Comparison of ENCODE assay signal across 18 cellular contexts in the genomic region with DNA sequence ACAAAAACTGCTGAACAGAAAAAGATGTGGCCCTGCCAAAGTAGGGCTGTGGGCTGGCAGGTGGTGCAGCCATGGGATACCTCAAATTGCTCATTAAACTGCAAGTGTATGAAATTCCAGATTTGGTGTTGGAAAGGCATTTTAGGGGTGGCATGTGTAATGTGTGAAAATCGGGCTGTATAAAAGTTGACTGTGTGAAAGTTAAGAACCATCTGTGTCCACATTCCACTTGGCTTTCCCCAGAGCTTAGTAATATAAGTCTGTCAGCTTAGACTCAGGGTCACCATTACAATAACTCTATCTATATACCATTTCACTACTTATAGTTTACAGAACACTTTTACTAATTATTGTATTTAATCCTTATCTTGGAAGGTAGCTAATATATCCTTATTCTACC. TPM values are rescaled to one million over a fixed set of nuclear protein-coding genes. Genes with fewer than 3 reads are reported as not detected.
DNase-seq lines count a peak whose midpoint lies in the region; ATAC-seq and TF ChIP-seq lines count a peak whose summit lies in the region.
"Had no signal": no experiment of that assay in that cellular context is flagged by ENCODE, and none has a peak within 500 bp of the region (broad histone marks: within the 10 kb centered on the region; RNA-seq: fewer than 3 reads in every experiment).

No MANE protein-coding gene starts in this region.

- TF ChIP-seq POLR2A in gastrocnemius medialis (IDR thresholded peaks at IDR 0.05) = no peak

- ATAC-seq in RWPE2 (ENCODE audit: low read depth) (peak; percentile 45; the same call in 2 of the 3 replicates), gastrocnemius medialis (no peak), GM21723 (IDR thresholded peaks at IDR 0.05; ENCODE audit: unreplicated experiment) (no peak)
- ATAC-seq: right lobe of liver; stimulated activated naive CD8-positive, alpha-beta T cell treated with anti-CD3 and anti-CD28 coated beads, Interleukin-15, Interleukin-2, amounts not matched to agents 100 U/mL and 50 U/mL, for 24 hours; upper lobe of right lung had no signal

- intact Hi-C loops in gastrocnemius medialis (cut with DNase I; ENCODE audit: low total_unique reads) = no loop called here

- DNase-seq in EL = peak; percentile 22
- no peak for DNase-seq in RWPE2 (ENCODE audit: low spot score)
- DNase-seq in fibroblast of the aortic adventitia (ENCODE audit: low read depth) = peak; percentile 30
- DNase-seq in gastrocnemius medialis = no peak
- no peak for DNase-seq in retina
- no peak for DNase-seq in activated CD4-positive, alpha-beta T cell treated with anti-CD3 and anti-CD28 coated beads for 4 hours
- no peak for DNase-seq in activated T-cell treated with anti-CD3 and anti-CD28 coated beads for 4 hours
- DNase-seq: activated CD4-positive, CD25-positive, alpha-beta regulatory T cell treated with anti-CD3 and anti-CD28 coated beads, Interleukin-2, amount 50 U/mL, for 72 hours; activated gamma-delta T cell; amygdala; Karpas-422; NCI-H1092; OCI-M1; right lobe of liver; stimulated activated CD4-positive, alpha-beta T cell treated with anti-CD3 and anti-CD28 coated beads, Interleukin-1b, Interleukin-23, amount 100 ng/mL, for 48 hours; stimulated activated naive CD8-positive, alpha-beta T cell treated with anti-CD3 and anti-CD28 coated beads, Interleukin-15, Interleukin-2, amounts not matched to agents 100 U/mL and 50 U/mL, for 24 hours; upper lobe of right lung had no signal

- TF ChIP-seq CTCF in RWPE2 (IDR thresholded peaks at IDR 0.05; ENCODE audit: poor library complexity, severe bottlenecking) (no peak), fibroblast of the aortic adventitia (IDR thresholded peaks at IDR 0.05; ENCODE audit: insufficient read depth, low read length) (no peak), gastrocnemius medialis (IDR thresholded peaks at IDR 0.05 in 4 of 5, conservative IDR thresholded peaks at IDR 0.05 in 1 of 5) (no peak)

- no peak overlapping the region for H3K27ac ChIP-seq in RWPE2 (ENCODE audit: poor library complexity, severe bottlenecking)
- peak overlapping the region in 3 of 4 donors; percentile 30 to 52 (median 50) for H3K27ac ChIP-seq in gastrocnemius medialis
- H3K27ac ChIP-seq: right lobe of liver, upper lobe of right lung had no signal

- H3K27me3 ChIP-seq in RWPE2 (ENCODE audit: insufficient read depth, poor library complexity, severe bottlenecking) (no peaks in the 10 kb centered on the region), gastrocnemius medialis (no peaks in the 10 kb centered on the region)
- H3K27me3 ChIP-seq: right lobe of liver, upper lobe of right lung had no signal

- H3K4me1 ChIP-seq in RWPE2 (ENCODE audit: insufficient read depth, poor library complexity, severe bottlenecking) = peaks cover 12% of the 10 kb centered on the region
- peaks cover 17 to 22% of the 10 kb centered on the region in 2 donors for H3K4me1 ChIP-seq in gastrocnemius medialis
- H3K4me1 ChIP-seq: right lobe of liver, upper lobe of right lung had no signal

- in situ Hi-C loops in gastrocnemius medialis (cut with MboI; ENCODE audit: low sequenced_read_pairs in 4 of 4) = no loop called here

- H3K4me3 ChIP-seq in RWPE2 (ENCODE audit: severe bottlenecking) = no peak overlapping the region
- no peak overlapping the region for H3K4me3 ChIP-seq in fibroblast of the aortic adventitia (ENCODE audit: low read depth, low read length)
- H3K4me3 ChIP-seq in gastrocnemius medialis = no peak overlapping the region
- H3K4me3 ChIP-seq: right lobe of liver, upper lobe of right lung had no signal

- H3K9me3 ChIP-seq in RWPE2 (ENCODE audit: severe bottlenecking) (no peaks in the 10 kb centered on the region), gastrocnemius medialis (no peaks in the 10 kb centered on the region)
- H3K9me3 ChIP-seq: right lobe of liver, upper lobe of right lung had no signal

- H3K36me3 ChIP-seq in RWPE2 (ENCODE audit: low read depth) (no peaks in the 10 kb centered on the region), gastrocnemius medialis (no peaks in the 10 kb centered on the region)
- H3K36me3 ChIP-seq: right lobe of liver, upper lobe of right lung had no signal

RNA-seq across cellular contexts. Expression of a gene that starts 34.9 kb away (rescaled TPM):
- 50.2 and 63.9 TPM in 2 replicates for total RNA-seq in fibroblast of the aortic adventitia (ENCODE audit: low replicate concordance)
- total RNA-seq in gastrocnemius medialis = 10 to 100 TPM; 31.7 to 52.2 (median 39.1) TPM

RNA-seq across cellular contexts. Expression of a gene that starts 47.7 kb away (rescaled TPM):
- total RNA-seq in fibroblast of the aortic adventitia (ENCODE audit: low replicate concordance) (22.7 and 30.0 TPM in 2 replicates), gastrocnemius medialis (10 to 100 TPM in 3 of 4 donors, 1 to 10 TPM in 1; 7.9 to 38.7 (median 18.9) TPM)

Comparison
In these comparisons a context has a peak if more than half of its experiments do, and no peak if none do; other contexts are left out.
1. DNase-seq: peak in EL (single experiment) and fibroblast of the aortic adventitia (single experiment); none in RWPE2 (single experiment), gastrocnemius medialis (0 of 2), retina (single experiment), activated CD4-positive, alpha-beta T cell treated with anti-CD3 and anti-CD28 coated beads for 4 hours (0 of 2) and activated T-cell treated with anti-CD3 and anti-CD28 coated beads for 4 hours (single experiment).